ENCODE assay signal across 10 cellular contexts in genomic region chr16:1941162-1941923, GRCh38. TPM values are rescaled to one million over a fixed set of nuclear protein-coding genes. Genes with fewer than 3 reads are reported as not detected.
A peak's percentile ranks its signal among the peaks of the same experiment; 100 is the strongest.
DNase-seq lines count a peak whose midpoint lies in the region; ATAC-seq and TF ChIP-seq lines count a peak whose summit lies in the region.
"Had no signal": no experiment of that assay in that cellular context is flagged by ENCODE, and none has a peak within 500 bp of the region (broad histone marks: within the 10 kb centered on the region; RNA-seq: fewer than 3 reads in every experiment).

No MANE protein-coding gene starts in this region.

- TF ChIP-seq CTCF in activated B cell treated with CpG ODN at 0.5 μM for 24 hours (IDR thresholded peaks at IDR 0.05) = no peak

- POLR2A ChIA-PET in activated CD4-positive, alpha-beta T cell treated with anti-CD3 and anti-CD28 coated beads, Interleukin-2, amount 10 ng/mL, durations not matched to agents 7 days and 5 days (lab: Charles Lee) = no interaction called here
- POLR2A ChIA-PET in activated B cell treated with CpG ODN at 0.5 μM for 24 hours (lab: Charles Lee) = interaction anchor here (0.9 to 2.6 kb wide), 4 partner anchors 20 to 214 kb away, joined by 4 to 16 read pairs (median 10); partner anchors contain the start of genes RPS2, TBL3 and TRAF7

- H3K9me3 ChIP-seq in stomach smooth muscle (ENCODE audit: control insufficient read depth in 2 of 2, low read length in 2 of 2) = no peaks in the 10 kb centered on the region

- no peaks in the 10 kb centered on the region for H3K27me3 ChIP-seq in stomach smooth muscle (ENCODE audit: control insufficient read depth in 1 of 2, insufficient read depth in 2 of 2, low read length in 2 of 2)

- intact Hi-C loops in activated B cell treated with CpG ODN at 0.5 μM for 24 hours (cut with micrococcal nuclease) (no loop called here), left colon (cut with DNase I, micrococcal nuclease) (no loop called here)

- H3K36me3 ChIP-seq in stomach smooth muscle (ENCODE audit: control insufficient read depth in 2 of 2, insufficient read depth in 2 of 2, low read length in 2 of 2) = peaks cover 16 to 21% of the 10 kb centered on the region in 2 donors

- H3K4me3 Mint-ChIP-seq in activated CD4-positive, alpha-beta T cell treated with anti-CD3 and anti-CD28 coated beads, Interleukin-2, amount 10 ng/mL, durations not matched to agents 7 days and 5 days = peak overlapping the region; percentile 82
- H3K4me3 Mint-ChIP-seq in activated B cell treated with CpG ODN at 0.5 μM for 24 hours = peak overlapping the region; percentile 87
- H3K4me3 Mint-ChIP-seq in immature natural killer cell = peak overlapping the region in 4 of 5 donors; percentile 78 to 89 (median 88)

- no peak for ATAC-seq in activated B cell treated with CpG ODN at 0.5 μM for 24 hours (ENCODE audit: low read depth)
- no peak for ATAC-seq in GM21825 (IDR thresholded peaks at IDR 0.05; ENCODE audit: unreplicated experiment)
- ATAC-seq in left colon = no peak
- no peak for ATAC-seq in HG02938 (IDR thresholded peaks at IDR 0.05; ENCODE audit: unreplicated experiment)

- no peaks in the 10 kb centered on the region for H3K9me3 Mint-ChIP-seq in activated CD4-positive, alpha-beta T cell treated with anti-CD3 and anti-CD28 coated beads, Interleukin-2, amount 10 ng/mL, durations not matched to agents 7 days and 5 days
- no peaks in the 10 kb centered on the region for H3K9me3 Mint-ChIP-seq in activated B cell treated with CpG ODN at 0.5 μM for 24 hours
- H3K9me3 Mint-ChIP-seq in immature natural killer cell = no peaks in the 10 kb centered on the region

- CTCF ChIA-PET in activated CD4-positive, alpha-beta T cell treated with anti-CD3 and anti-CD28 coated beads, Interleukin-2, amount 10 ng/mL, durations not matched to agents 7 days and 5 days (lab: Charles Lee) = interaction anchor here (0.8 kb wide), 1 partner anchor 9 kb away, joined by 3 read pairs; no protein-coding TSS in a partner anchor
- CTCF ChIA-PET in activated B cell treated with CpG ODN at 0.5 μM for 24 hours (lab: Charles Lee) = no interaction called here

- no peaks in the 10 kb centered on the region for H3K27me3 Mint-ChIP-seq in activated CD4-positive, alpha-beta T cell treated with anti-CD3 and anti-CD28 coated beads, Interleukin-2, amount 10 ng/mL, durations not matched to agents 7 days and 5 days
- H3K27me3 Mint-ChIP-seq in activated B cell treated with CpG ODN at 0.5 μM for 24 hours (no peaks in the 10 kb centered on the region), immature natural killer cell (ENCODE audit: low read depth in 3 of 3) (peaks cover 0 to 7% (median 0%) of the 10 kb centered on the region in 3 donors)

- H3K36me3 Mint-ChIP-seq in activated CD4-positive, alpha-beta T cell treated with anti-CD3 and anti-CD28 coated beads, Interleukin-2, amount 10 ng/mL, durations not matched to agents 7 days and 5 days (ENCODE audit: low read depth) = peaks cover 6% of the 10 kb centered on the region
- H3K36me3 Mint-ChIP-seq in activated B cell treated with CpG ODN at 0.5 μM for 24 hours (ENCODE audit: low read depth) = peaks cover 21% of the 10 kb centered on the region
- peaks cover 0 to 11% (median 3%) of the 10 kb centered on the region in 3 donors for H3K36me3 Mint-ChIP-seq in immature natural killer cell

- no peak for DNase-seq in activated CD4-positive, alpha-beta T cell treated with anti-CD3 and anti-CD28 coated beads, Interleukin-2, amount 10 ng/mL, durations not matched to agents 7 days and 5 days
- no peak for DNase-seq in activated CD4-positive, alpha-beta T cell treated with anti-CD3 and anti-CD28 coated beads, Interleukin-2, amount 50 U/mL, for 1 hour
- DNase-seq in activated B cell treated with CpG ODN at 0.5 μM for 24 hours (no peak), immature natural killer cell (no peak), left colon (no peak)
- DNase-seq: DMS79 treated with DMSO at 0.1 percent for 48 hours had no signal

- peak overlapping the region; percentile 84 to 90 for H3K4me3 ChIP-seq in stomach smooth muscle (ENCODE audit: low read length in 2 of 2)

- H3K4me1 ChIP-seq in stomach smooth muscle (ENCODE audit: control insufficient read depth, insufficient read depth, low read length) = peaks cover 25% of the 10 kb centered on the region

- H3K4me1 Mint-ChIP-seq in activated CD4-positive, alpha-beta T cell treated with anti-CD3 and anti-CD28 coated beads, Interleukin-2, amount 10 ng/mL, durations not matched to agents 7 days and 5 days = peaks cover 24% of the 10 kb centered on the region
- H3K4me1 Mint-ChIP-seq in activated B cell treated with CpG ODN at 0.5 μM for 24 hours (peaks cover 30% of the 10 kb centered on the region), immature natural killer cell (peaks cover 15 to 24% of the 10 kb centered on the region in 2 donors)

- H3K9ac ChIP-seq in stomach smooth muscle (ENCODE audit: low read length in 2 of 2) = peak overlapping the region; percentile 29 to 90

- H3K27ac ChIP-seq in stomach smooth muscle (ENCODE audit: low read length) = peak overlapping the region; percentile 90

- peak overlapping the region; percentile 17 for H3K27ac Mint-ChIP-seq in activated CD4-positive, alpha-beta T cell treated with anti-CD3 and anti-CD28 coated beads, Interleukin-2, amount 10 ng/mL, durations not matched to agents 7 days and 5 days
- H3K27ac Mint-ChIP-seq in activated B cell treated with CpG ODN at 0.5 μM for 24 hours (peak overlapping the region; percentile 18), immature natural killer cell (no peak overlapping the region)

RNA-seq across cellular contexts. Expression of gene MSRB1, which starts 1.7 kb away (rescaled TPM):
- 10 to 100 TPM; 12.8 to 13.6 TPM for total RNA-seq in activated CD4-positive, alpha-beta T cell treated with anti-CD3 and anti-CD28 coated beads, Interleukin-2, amount 10 ng/mL, durations not matched to agents 7 days and 5 days
- 14.7 and 16.6 TPM in 2 replicates for total RNA-seq in activated B cell treated with CpG ODN at 0.5 μM for 24 hours
- polyA plus RNA-seq in immature natural killer cell = 10 to 100 TPM; 34.0 to 66.5 (median 47.0) TPM
- total RNA-seq in left colon = 10 to 100 TPM; 46.0 to 46.6 TPM

RNA-seq across cellular contexts. Expression of gene RPL3L, which starts 13.1 kb away (rescaled TPM):
- total RNA-seq in activated CD4-positive, alpha-beta T cell treated with anti-CD3 and anti-CD28 coated beads, Interleukin-2, amount 10 ng/mL, durations not matched to agents 7 days and 5 days = not detected
- total RNA-seq in activated B cell treated with CpG ODN at 0.5 μM for 24 hours (not detected in 2 replicates), left colon (not detected)
- polyA plus RNA-seq in immature natural killer cell = not detected
- total RNA-seq: temporal lobe had no signal

RNA-seq across cellular contexts. Expression of gene NDUFB10, which starts 18.0 kb away (rescaled TPM):
- total RNA-seq in activated CD4-positive, alpha-beta T cell treated with anti-CD3 and anti-CD28 coated beads, Interleukin-2, amount 10 ng/mL, durations not matched to agents 7 days and 5 days = 100 to 1,000 TPM; 103 to 125 TPM
- total RNA-seq in activated B cell treated with CpG ODN at 0.5 μM for 24 hours (77.4 and 92.5 TPM in 2 replicates), left colon (100 to 1,000 TPM; 224 to 273 TPM)
- 100 to 1,000 TPM; 201 to 232 (median 203) TPM for polyA plus RNA-seq in immature natural killer cell

RNA-seq across cellular contexts. Expression of gene HS3ST6, which starts 23.1 kb away (rescaled TPM):
- total RNA-seq in activated CD4-positive, alpha-beta T cell treated with anti-CD3 and anti-CD28 coated beads, Interleukin-2, amount 10 ng/mL, durations not matched to agents 7 days and 5 days = not detected
- total RNA-seq in activated B cell treated with CpG ODN at 0.5 μM for 24 hours (not detected in 2 replicates), left colon (10 to 100 TPM in 1 of 2 donors, under 1 TPM in 1; 0.31 to 11.8 TPM)
- polyA plus RNA-seq in immature natural killer cell = not detected
- total RNA-seq: temporal lobe had no signal

RNA-seq across cellular contexts. Expression of gene RPS2, which starts 23.3 kb away (rescaled TPM):
- 1,000 to 10,000 TPM; 2,564 to 2,882 TPM for total RNA-seq in activated CD4-positive, alpha-beta T cell treated with anti-CD3 and anti-CD28 coated beads, Interleukin-2, amount 10 ng/mL, durations not matched to agents 7 days and 5 days
- total RNA-seq in activated B cell treated with CpG ODN at 0.5 μM for 24 hours (5,116 and 5,913 TPM in 2 replicates), left colon (1,000 to 10,000 TPM; 1,705 to 1,742 TPM)
- polyA plus RNA-seq in immature natural killer cell = 1,000 to 10,000 TPM; 2,221 to 2,989 (median 2,668) TPM

Comparison
In these comparisons a context has a peak if more than half of its experiments do, and no peak if none do; other contexts are left out.
1. H3K27ac Mint-ChIP-seq: peak in activated CD4-positive, alpha-beta T cell treated with anti-CD3 and anti-CD28 coated beads, Interleukin-2, amount 10 ng/mL, durations not matched to agents 7 days and 5 days (single experiment) and activated B cell treated with CpG ODN at 0.5 μM for 24 hours (single experiment); none in immature natural killer cell (0 of 6).
2. Peak in every context shown above with its lines, with median percentiles within 50 percentile points of each other: H3K4me3 Mint-ChIP-seq.